In the genomic region with DNA sequence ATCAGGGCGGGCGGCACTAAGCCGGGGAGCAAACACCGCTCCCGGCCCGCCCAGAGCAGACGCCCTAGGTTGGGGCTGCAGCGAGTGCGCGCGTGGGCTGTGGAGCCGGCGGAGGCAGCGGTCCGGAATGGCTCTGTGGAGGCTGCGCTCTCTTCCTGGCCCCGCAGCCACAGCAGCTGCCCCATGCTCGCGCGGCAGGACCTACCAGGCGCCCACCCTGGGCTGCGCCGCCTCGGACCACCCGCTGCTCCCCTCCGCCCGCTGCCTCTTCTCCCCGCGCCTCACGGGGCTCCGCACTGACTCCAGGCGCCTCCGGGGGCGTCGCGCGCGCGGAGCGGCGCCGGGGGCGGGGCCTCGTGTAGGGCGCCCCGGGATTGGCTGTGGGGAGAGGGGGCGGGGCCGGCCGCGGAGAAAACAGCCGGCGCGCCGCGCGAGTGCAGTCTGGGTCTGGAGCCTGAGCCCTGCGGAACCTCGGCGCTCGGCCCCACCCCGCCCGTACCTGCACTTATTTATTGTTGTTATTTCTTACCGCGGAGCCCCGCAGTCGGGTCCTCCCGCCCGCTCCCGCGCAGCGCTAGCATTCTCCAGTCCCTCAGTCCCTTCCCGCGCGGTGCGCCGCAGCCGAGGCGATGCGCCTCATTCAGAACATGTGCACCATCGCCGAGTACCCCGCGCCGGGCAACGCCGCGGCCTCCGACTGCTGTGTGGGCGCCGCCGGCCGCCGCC, we compare ENCODE assay signal across 7 cellular contexts. TPM values are rescaled to one million over a fixed set of nuclear protein-coding genes. Genes with fewer than 3 reads are reported as not detected.
DNase-seq lines count a peak whose midpoint lies in the region; ATAC-seq, FAIRE-seq and TF ChIP-seq lines count a peak whose summit lies in the region.

A gene with protein sequence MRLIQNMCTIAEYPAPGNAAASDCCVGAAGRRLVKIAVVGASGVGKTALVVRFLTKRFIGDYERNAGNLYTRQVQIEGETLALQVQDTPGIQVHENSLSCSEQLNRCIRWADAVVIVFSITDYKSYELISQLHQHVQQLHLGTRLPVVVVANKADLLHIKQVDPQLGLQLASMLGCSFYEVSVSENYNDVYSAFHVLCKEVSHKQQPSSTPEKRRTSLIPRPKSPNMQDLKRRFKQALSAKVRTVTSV (plus strand): TSS at position 439 of the 726 bp plus-strand sequence. CDS start 191 bp downstream, at position 630.

- peak; percentile 70 for FAIRE-seq in GM18507 (lab: Jason Lieb, UNC)
- FAIRE-seq in keratinocyte (lab: Jason Lieb, UNC) = no peak

- H3K27ac ChIP-seq in keratinocyte (ENCODE audit: control insufficient read depth, insufficient read depth, low read length) = no peak within 1 kb of the TSS

- dilution Hi-C loops in keratinocyte (cut with MboI; ENCODE audit: extremely low pct_ligation_motif_present, low sequenced_read_pairs) = no loop called here

- H4K20me1 ChIP-seq in keratinocyte (ENCODE audit: control insufficient read depth, extremely low read depth, insufficient read depth, low read length) = no peaks in the 10 kb centered on the region

- peak within 1 kb of the TSS; percentile 82 for H3K4me3 Mint-ChIP-seq in activated B cell treated with CpG ODN at 0.5 μM for 24 hours

- H3K4me3 ChIP-seq in cardiac fibroblast (replicated peaks in 1 of 2; ENCODE audit: low read depth in 2 of 2, low read length in 2 of 2) = peak within 1 kb of the TSS; percentile 55 to 66
- H3K4me3 ChIP-seq in keratinocyte (ENCODE audit: control insufficient read depth in 2 of 3, extremely low read depth in 1 of 3, insufficient read depth in 2 of 3, low read depth in 1 of 3, low read length in 3 of 3) = peak within 1 kb of the TSS; percentile 22 to 66 (median 49)

- intact Hi-C loops in activated B cell treated with CpG ODN at 0.5 μM for 24 hours (cut with micrococcal nuclease) = loop anchor here (1.0 to 10.0 kb wide), 9 partner anchors 139 to 1203 kb away; a partner anchor contains a TSS

- H3K9me3 Mint-ChIP-seq in activated B cell treated with CpG ODN at 0.5 μM for 24 hours = peaks cover 6% of the 10 kb centered on the region

- DNase-seq in GM18507 (ENCODE audit: extremely low spot score, insufficient read length, low read depth) = peak; percentile 82
- peak; percentile 25 for DNase-seq in NCI-H2029 treated with DMSO at 0.1 percent for 48 hours (lab: John Stamatoyannopoulos, UW)
- DNase-seq in activated B cell treated with CpG ODN at 0.5 μM for 24 hours = peak; percentile 91
- DNase-seq in cardiac fibroblast (ENCODE audit: low read depth in 2 of 2) = peak; percentile 63 to 72
- no peak for DNase-seq in keratinocyte (ENCODE audit: low read depth, low spot score)
- peak; percentile 72 to 77 for DNase-seq in stimulated activated CD4-positive, alpha-beta T cell treated with anti-CD3 and anti-CD28 coated beads, Interleukin-12 subunit alpha, Interleukin-12 subunit beta, amount 100 ng/mL, for 24 hours (ENCODE audit: low read depth in 2 of 2)

- peak within 1 kb of the TSS; percentile 67 for H3K9ac ChIP-seq in keratinocyte (ENCODE audit: control insufficient read depth, extremely low read depth, insufficient read depth, low read length)

- H3K79me2 ChIP-seq in keratinocyte (ENCODE audit: control insufficient read depth, insufficient read depth, low read length) = no peaks in the 10 kb centered on the region

- H3K9me3 ChIP-seq in keratinocyte (ENCODE audit: control insufficient read depth, low read depth, low read length) = no peaks in the 10 kb centered on the region

- no peaks in the 10 kb centered on the region for H3K27me3 ChIP-seq in keratinocyte (ENCODE audit: control insufficient read depth, extremely low read depth, insufficient read depth, low read length)

- H3K4me1 Mint-ChIP-seq in activated B cell treated with CpG ODN at 0.5 μM for 24 hours = peaks cover 16% of the 10 kb centered on the region

- H3K36me3 Mint-ChIP-seq in activated B cell treated with CpG ODN at 0.5 μM for 24 hours (ENCODE audit: low read depth) = no peaks in the 10 kb centered on the region

- H3K4me2 ChIP-seq in keratinocyte (ENCODE audit: control insufficient read depth, extremely low read depth, insufficient read depth, low read depth, low read length) = peak within 1 kb of the TSS; percentile 63

- no peaks in the 10 kb centered on the region for H3K9me1 ChIP-seq in keratinocyte (ENCODE audit: control insufficient read depth, extremely low read depth, insufficient read depth, low read length)

- H3K27me3 Mint-ChIP-seq in activated B cell treated with CpG ODN at 0.5 μM for 24 hours = peaks cover 38% of the 10 kb centered on the region

- peak within 1 kb of the TSS; percentile 85 for H2AFZ ChIP-seq in keratinocyte (ENCODE audit: control insufficient read depth, low read length)

- H3K36me3 ChIP-seq in keratinocyte (ENCODE audit: control insufficient read depth in 2 of 2, extremely low read depth in 1 of 2, insufficient read depth in 2 of 2, low read length in 2 of 2) = no peaks in the 10 kb centered on the region

- POLR2A ChIA-PET in activated B cell treated with CpG ODN at 0.5 μM for 24 hours (lab: Charles Lee) = no interaction called here

- TF ChIP-seq CTCF in activated B cell treated with CpG ODN at 0.5 μM for 24 hours (IDR thresholded peaks at IDR 0.05) (no peak), cardiac fibroblast (IDR thresholded peaks at IDR 0.05; ENCODE audit: low read depth, low read length) (no peak), keratinocyte (optimal IDR thresholded peaks at IDR 0.05 in 1 of 3, IDR thresholded peaks at IDR 0.05 in 1 of 3, conservative IDR thresholded peaks at IDR 0.05 in 1 of 3; ENCODE audit: extremely low read depth in 1 of 3, insufficient read depth in 2 of 3, low read length in 3 of 3) (no peak)

- ATAC-seq in HG02885 (IDR thresholded peaks at IDR 0.05; ENCODE audit: poor library complexity, unreplicated experiment) (peak; percentile 99), activated B cell treated with CpG ODN at 0.5 μM for 24 hours (ENCODE audit: low read depth) (peak; percentile 99)

- no peak within 1 kb of the TSS for H3K27ac Mint-ChIP-seq in activated B cell treated with CpG ODN at 0.5 μM for 24 hours

- CTCF ChIA-PET in activated B cell treated with CpG ODN at 0.5 μM for 24 hours (lab: Charles Lee) = no interaction called here

- peaks cover 8% of the 10 kb centered on the region for H3K4me1 ChIP-seq in keratinocyte (ENCODE audit: control insufficient read depth, extremely low read depth, insufficient read depth, low read length)

RNA-seq across cellular contexts. Expression of the gene that starts here (rescaled TPM):
- 0.69 TPM in 1 of 2 replicates, not detected in the other for total RNA-seq in activated B cell treated with CpG ODN at 0.5 μM for 24 hours
- polyA plus RNA-seq in keratinocyte = 1.1 to 1.7 TPM (median 1.4 TPM) in 3 replicates
- 0.50 TPM for polyA plus RNA-seq in keratinocyte (2011; ENCODE audit: low read depth)
- polyA plus RNA-seq in keratinocyte (2011; cell fraction: cytosol; rRNA removed) = 0.56 and 0.70 TPM in 2 replicates
- polyA plus RNA-seq in keratinocyte (2011; cell fraction: nucleus; rRNA removed) = 0.71 and 0.97 TPM in 2 replicates
- polyA plus RNA-seq in keratinocyte (2012; ENCODE audit: low replicate concordance) = 0.93 and 1.2 TPM in 2 replicates
- polyA minus RNA-seq in keratinocyte = 0.36 to 1.1 TPM (median 0.53 TPM) in 3 replicates
- not detected for polyA minus RNA-seq in keratinocyte (2011; cell fraction: cytosol; rRNA and poly(A)+ RNA removed)
- 0.21 and 0.70 TPM in 2 replicates for polyA minus RNA-seq in keratinocyte (2011; cell fraction: nucleus; rRNA and poly(A)+ RNA removed)

Comparison
In these comparisons a context has a peak if more than half of its experiments do, and no peak if none do; other contexts are left out.
1. Peak in DNase-seq and ATAC-seq in activated B cell treated with CpG ODN at 0.5 μM for 24 hours; RNA of the gene not detected or under 1 TPM.